20 cellular contexts compared by ENCODE assay signal in the genomic region with DNA sequence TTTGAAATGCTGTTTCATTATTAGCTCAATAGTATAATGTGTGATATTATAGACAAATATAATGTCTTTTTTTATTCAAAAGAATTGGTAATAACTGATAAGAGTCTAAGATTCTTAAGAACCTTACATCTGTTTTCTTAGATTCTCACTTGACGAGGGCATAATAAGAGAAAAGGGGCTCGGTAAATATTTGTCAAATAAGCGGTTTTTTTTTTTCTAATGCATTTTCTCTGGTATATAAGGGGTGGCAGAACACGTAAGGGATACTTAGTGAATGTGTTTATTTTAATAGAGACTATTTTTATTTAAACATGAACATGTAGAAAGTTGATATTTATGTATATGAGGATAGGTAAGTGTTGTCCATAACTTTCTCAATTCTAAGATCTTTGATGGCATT.
DNase-seq lines count a peak whose midpoint lies in the region; ATAC-seq, FAIRE-seq and TF ChIP-seq lines count a peak whose summit lies in the region.
"Had no signal": no experiment of that assay in that cellular context is flagged by ENCODE, and none has a peak within 500 bp of the region (broad histone marks: within the 10 kb centered on the region; RNA-seq: fewer than 3 reads in every experiment).

No MANE protein-coding gene starts in this region.

- H2AFZ ChIP-seq in HepG2 (ENCODE audit: low read length) (no peak overlapping the region), K562 (ENCODE audit: low read depth, low read length) (no peak overlapping the region)

- TF ChIP-seq POLR2A in HepG2 (IDR thresholded peaks at IDR 0.05; ENCODE audit: insufficient read depth in 1 of 2, low read depth in 2 of 2, low read length in 2 of 2): no peak
- TF ChIP-seq POLR2A in right lobe of liver (IDR thresholded peaks at IDR 0.05): no peak
- TF ChIP-seq POLR2A in K562 (conservative IDR thresholded peaks at IDR 0.05): no peak

- DNase-seq in HepG2 (ENCODE audit: low spot score): no peak
- no peak for DNase-seq in right lobe of liver
- DNase-seq in K562 (ENCODE audit: extremely low read depth in 1 of 4, low spot score in 3 of 4): no peak
- DNase-seq in sciatic nerve (ENCODE audit: low spot score): no peak
- DNase-seq: AML-193; Caco-2; Calu3; CD4-positive, alpha-beta T cell; CD8-positive, alpha-beta T cell; DMS79 treated with DMSO at 0.1 percent for 48 hours; GDM1 had no signal

- H3K36me3 ChIP-seq in HepG2 (replicated peaks in 1 of 2; ENCODE audit: control insufficient read depth in 1 of 2, insufficient read depth in 2 of 2, low read length in 2 of 2): no peaks in the 10 kb centered on the region
- no peaks in the 10 kb centered on the region for H3K36me3 ChIP-seq in right lobe of liver
- 0 out of 3 replicates have a peak, but pooled peaks cover 3% of the 10 kb centered on the region for H3K36me3 ChIP-seq in K562 (ENCODE audit: control insufficient read depth, insufficient read depth, low read length)

- no peak for TF ChIP-seq CTCF in HepG2 (CRISPR knock-in tag; IDR thresholded peaks at IDR 0.05)
- no peak for TF ChIP-seq CTCF in right lobe of liver (IDR thresholded peaks at IDR 0.05)
- TF ChIP-seq CTCF in K562 (IDR thresholded peaks at IDR 0.05 in 2 of 3, conservative IDR thresholded peaks at IDR 0.05 in 1 of 3; ENCODE audit: insufficient read depth in 2 of 3, low read depth in 1 of 3, low read length in 3 of 3): no peak

- in situ Hi-C loops in HepG2 (cut with HindIII; ENCODE audit: extremely low pct_ligation_motif_present, low pct_unique_long_range_greater_than_20kb) (no loop called here), K562 (cut with MboI) (no loop called here)

- TF ChIP-seq EP300 in HepG2 (IDR thresholded peaks at IDR 0.05; ENCODE audit: low read depth in 2 of 2, low read length in 2 of 2) (no peak), HepG2 (CRISPR knock-in tag; IDR thresholded peaks at IDR 0.05; ENCODE audit: borderline replicate concordance) (no peak), K562 (IDR thresholded peaks at IDR 0.05; ENCODE audit: low read length) (no peak)

- H3K79me2 ChIP-seq in HepG2 (ENCODE audit: insufficient read depth, low read length) (no peaks in the 10 kb centered on the region), K562 (ENCODE audit: control insufficient read depth, insufficient read depth, low read length) (no peaks in the 10 kb centered on the region)

- H3K9me1 ChIP-seq in K562 (ENCODE audit: control insufficient read depth, insufficient read depth, low read length): no peaks in the 10 kb centered on the region

- H3K4me2 ChIP-seq in HepG2 (ENCODE audit: low read depth, low read length) (no peak overlapping the region), K562 (ENCODE audit: insufficient read depth, low read length) (no peak overlapping the region)
- H3K4me2 ChIP-seq: BLaER1 treated with 17β-estradiol and CSF1 and Interleukin-3, amounts not matched to agents 10 nM and 100 nM had no signal

- intact Hi-C loops in HepG2 (cut with micrococcal nuclease; ENCODE audit: unreplicated experiment) (no loop called here), right lobe of liver (cut with DNase I) (no loop called here), K562 (cut with micrococcal nuclease) (no loop called here), sciatic nerve (cut with DNase I) (no loop called here)

- no peak for TF ChIP-seq RAD21 in HepG2 (CRISPR knock-in tag; IDR thresholded peaks at IDR 0.05)
- TF ChIP-seq RAD21 in K562 (CRISPR knock-in tag; conservative IDR thresholded peaks at IDR 0.05 in 1 of 2, IDR thresholded peaks at IDR 0.05 in 1 of 2): no peak

- H3K27me3 ChIP-seq in HepG2 (ENCODE audit: control insufficient read depth in 1 of 2, insufficient read depth in 2 of 2, low read length in 2 of 2) (no peaks in the 10 kb centered on the region), right lobe of liver (no peaks in the 10 kb centered on the region), K562 (ENCODE audit: control insufficient read depth in 2 of 2, insufficient read depth in 2 of 2, low read length in 2 of 2) (no peaks in the 10 kb centered on the region)
- H3K27me3 ChIP-seq: BLaER1 treated with 17β-estradiol and CSF1 and Interleukin-3, amounts not matched to agents 10 nM and 100 nM had no signal

- H3K4me3 ChIP-seq in HepG2 (replicated peaks in 1 of 3; ENCODE audit: insufficient read depth in 1 of 3, low read depth in 2 of 3, low read length in 3 of 3) (no peak overlapping the region), right lobe of liver (no peak overlapping the region), K562 (no peak overlapping the region)
- H3K4me3 ChIP-seq: BLaER1 treated with 17β-estradiol and CSF1 and Interleukin-3, amounts not matched to agents 10 nM and 100 nM; GM12878 had no signal

- H3K4me1 ChIP-seq in HepG2 (ENCODE audit: insufficient read depth, low read length) (no peaks in the 10 kb centered on the region), right lobe of liver (peaks cover 0 to 2% (median 0%) of the 10 kb centered on the region in 4 donors), K562 (replicated peaks in 1 of 2; ENCODE audit: control insufficient read depth in 2 of 2, insufficient read depth in 2 of 2, low read length in 2 of 2) (no peaks in the 10 kb centered on the region)
- H3K4me1 ChIP-seq: BLaER1 treated with 17β-estradiol and CSF1 and Interleukin-3, amounts not matched to agents 10 nM and 100 nM; Caco-2 had no signal

- POLR2A ChIA-PET in HepG2 (lab: Yijun Ruan, JAX): no interaction called here
- POLR2A ChIA-PET in K562 (lab: Yijun Ruan, JAX): interaction anchor here (2.0 kb wide), 1 partner anchor 9 kb away, joined by 6 read pairs; no protein-coding TSS in a partner anchor

- H3K9ac ChIP-seq in HepG2 (ENCODE audit: insufficient read depth, low read depth, low read length): no peak overlapping the region
- no peak overlapping the region for H3K9ac ChIP-seq in K562 (ENCODE audit: insufficient read depth in 1 of 2, low read depth in 2 of 2, low read length in 2 of 2)
- H3K9ac ChIP-seq: BLaER1 treated with 17β-estradiol and CSF1 and Interleukin-3, amounts not matched to agents 10 nM and 100 nM had no signal

- no peaks in the 10 kb centered on the region for H3K9me3 ChIP-seq in HepG2 (ENCODE audit: low read length)
- H3K9me3 ChIP-seq in right lobe of liver: no peaks in the 10 kb centered on the region
- no peaks in the 10 kb centered on the region for H3K9me3 ChIP-seq in K562 (replicated peaks; ENCODE audit: control insufficient read depth, insufficient read depth, low read depth, low read length)
- H3K9me3 ChIP-seq: Caco-2 had no signal

- no peak overlapping the region for H3K27ac ChIP-seq in HepG2 (ENCODE audit: extremely low read length, insufficient read depth, low read length)
- H3K27ac ChIP-seq in right lobe of liver: no peak overlapping the region
- no peak overlapping the region for H3K27ac ChIP-seq in K562 (ENCODE audit: extremely low read depth, low read depth, low read length)
- H3K27ac ChIP-seq: 22Rv1; BLaER1 treated with 17β-estradiol and CSF1 and Interleukin-3, amounts not matched to agents 10 nM and 100 nM; C4-2B had no signal

- no TSS peak for BruUV-seq in HepG2 (replicated peaks; lab: Mats Ljungman, UMichigan)
- BruUV-seq in K562 (replicated peaks; lab: Mats Ljungman, UMichigan): no TSS peak

- no peak for FAIRE-seq in HepG2 (lab: Jason Lieb, UNC)
- peak; percentile 34 for FAIRE-seq in G401.6 (lab: Jason Lieb, UNC)
- FAIRE-seq in K562 (lab: Jason Lieb, UNC): no peak
- FAIRE-seq: D721Med, GM12878, GM12892, GM18507 had no signal

- CTCF ChIA-PET in HepG2 (lab: Yijun Ruan, JAX; ENCODE audit: low intra/inter-chr PET ratio, low total read pairs): no interaction called here
- CTCF ChIA-PET in K562 (lab: Yijun Ruan, JAX; ENCODE audit: low intra/inter-chr PET ratio): no interaction called here

- ATAC-seq in HepG2: no peak
- no peak for ATAC-seq in right lobe of liver
- ATAC-seq in K562: no peak
- ATAC-seq in sciatic nerve: no peak
- ATAC-seq in HG03108 (IDR thresholded peaks at IDR 0.05; ENCODE audit: unreplicated experiment): no peak
- ATAC-seq: CD8-positive, alpha-beta T cell; GM12878 had no signal

- WGBS in HepG2 (ENCODE audit: low lambda C conversion rate): 98% methylated on average over 4 of the region's 4 CpGs
- 90% methylated on average over 4 of the region's 4 CpGs for WGBS in right lobe of liver (ENCODE audit: insufficient coverage, low coverage, low lambda C conversion rate, missing lambda C conversion rate)
- WGBS in K562 (ENCODE audit: insufficient coverage, low coverage, missing lambda C conversion rate): 74% methylated on average over 4 of the region's 4 CpGs

- H4K20me1 ChIP-seq in HepG2 (ENCODE audit: insufficient read depth, low read length): no peaks in the 10 kb centered on the region
- H4K20me1 ChIP-seq in K562 (replicated peaks; ENCODE audit: control insufficient read depth, insufficient read depth, low read length): no peaks in the 10 kb centered on the region

TF ChIP-seq in HepG2, 621 proteins besides CTCF, POLR2A, EP300 and RAD21:
- TF ChIP-seq MAFF (IDR thresholded peaks at IDR 0.05; ENCODE audit: low read depth, low read length) (peak; percentile 66; the same call in 1 of the 2 replicates), MAFK (conservative IDR thresholded peaks at IDR 0.05 in 1 of 2, IDR thresholded peaks at IDR 0.05 in 1 of 2; ENCODE audit: low read length in 2 of 2) (peak; percentile 68 to 77), FOXA3 (CRISPR knock-in tag; IDR thresholded peaks at IDR 0.05) (no peak)

TF ChIP-seq in K562, 482 proteins besides CTCF, POLR2A, EP300 and RAD21 (continues in another document):
- TF ChIP-seq TCF7L2 (IDR thresholded peaks at IDR 0.05; ENCODE audit: low read depth, low read length) (no peak), RB1 (IDR thresholded peaks at IDR 0.05; ENCODE audit: low read depth) (no peak), SMARCA4 (IDR thresholded peaks at IDR 0.05) (no peak), TAF7 (tag; IDR thresholded peaks at IDR 0.05) (no peak), C11orf30 (IDR thresholded peaks at IDR 0.05; ENCODE audit: low read depth) (peak; percentile 41; the same call in 1 of the 2 replicates), EZH2 (IDR thresholded peaks at IDR 0.05; ENCODE audit: borderline replicate concordance, low read depth, low read length) (no peak), ZNF408 (CRISPR knock-in tag; IDR thresholded peaks at IDR 0.05; ENCODE audit: low read depth) (no peak), ETV6 (IDR thresholded peaks at IDR 0.05; ENCODE audit: borderline replicate concordance in 1 of 2, low read depth in 2 of 2, low read length in 1 of 2) (no peak), ETV6 (CRISPR knock-in tag; IDR thresholded peaks at IDR 0.05; ENCODE audit: borderline replicate concordance) (no peak), L3MBTL2 (IDR thresholded peaks at IDR 0.05) (no peak), MTA2 (IDR thresholded peaks at IDR 0.05; ENCODE audit: low read depth) (no peak), ZSCAN32 (CRISPR knock-in tag; IDR thresholded peaks at IDR 0.05) (no peak), GABPA (tag; conservative IDR thresholded peaks at IDR 0.05; ENCODE audit: low read depth) (no peak)
- TF ChIP-seq, protein P1, sequence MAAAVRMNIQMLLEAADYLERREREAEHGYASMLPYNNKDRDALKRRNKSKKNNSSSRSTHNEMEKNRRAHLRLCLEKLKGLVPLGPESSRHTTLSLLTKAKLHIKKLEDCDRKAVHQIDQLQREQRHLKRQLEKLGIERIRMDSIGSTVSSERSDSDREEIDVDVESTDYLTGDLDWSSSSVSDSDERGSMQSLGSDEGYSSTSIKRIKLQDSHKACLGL (CRISPR knock-in tag; IDR thresholded peaks at IDR 0.05; ENCODE audit: borderline replicate concordance, poor library complexity, severe bottlenecking): no peak
